ENCODE assay signal across 9 cellular contexts in the genomic region with DNA sequence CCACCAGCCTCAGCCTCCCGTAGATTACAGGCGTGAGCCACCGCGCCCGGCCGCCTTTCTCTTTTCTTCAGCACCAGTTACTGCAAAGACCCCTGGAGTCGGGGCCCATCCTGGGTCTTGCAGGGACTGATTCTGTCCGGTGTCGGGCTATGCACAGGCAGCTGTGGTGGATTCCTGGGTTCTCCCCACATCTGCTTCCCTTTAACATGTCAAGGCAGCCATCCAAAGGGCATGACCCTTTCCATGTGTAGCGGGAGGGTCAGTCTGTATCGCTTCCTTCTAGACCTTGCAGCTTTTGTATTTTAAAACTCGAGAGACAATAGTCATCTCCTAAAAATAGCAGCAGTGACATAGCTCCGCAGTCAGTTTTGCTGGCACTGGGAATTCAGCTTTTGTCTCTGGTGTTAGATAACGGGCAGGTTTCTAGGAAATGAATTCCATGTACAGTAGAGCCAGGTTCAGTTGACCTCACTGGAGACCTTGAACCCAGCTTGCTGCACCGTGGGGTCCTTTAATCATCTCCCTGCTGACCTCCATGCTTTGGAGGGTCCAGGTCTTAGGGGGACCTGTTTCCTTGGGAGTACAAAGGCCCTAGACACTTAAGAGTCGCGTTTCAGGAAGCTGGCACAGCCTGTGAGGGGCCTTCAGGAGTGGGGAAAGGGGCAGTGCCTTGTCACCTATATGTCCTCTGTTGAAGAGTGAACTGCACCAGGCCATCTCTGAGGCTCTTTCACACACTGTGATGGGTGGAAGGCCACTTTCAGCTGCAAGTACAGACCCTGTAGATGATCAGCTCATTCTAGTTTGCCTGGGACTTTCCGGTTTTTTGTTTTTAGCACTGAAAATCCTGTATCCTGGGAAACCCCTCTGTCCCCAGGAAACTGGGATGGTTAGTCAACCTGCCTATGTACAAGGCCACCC. TPM values are rescaled to one million over a fixed set of nuclear protein-coding genes. Genes with fewer than 3 reads are reported as not detected.
A peak's percentile ranks its signal among the peaks of the same experiment; 100 is the strongest.
DNase-seq lines count a peak whose midpoint lies in the region; ATAC-seq and TF ChIP-seq lines count a peak whose summit lies in the region.
"Had no signal": no experiment of that assay in that cellular context is flagged by ENCODE, and none has a peak within 500 bp of the region (broad histone marks: within the 10 kb centered on the region; RNA-seq: fewer than 3 reads in every experiment).

No MANE protein-coding gene starts in this region.

- H4K91ac ChIP-seq in neuronal stem cell (ENCODE audit: low read depth, low read length, poor library complexity): no peak overlapping the region

- POLR2A ChIA-PET in RWPE1 (lab: Yijun Ruan, JAX; ENCODE audit: low non-redundant PET): no interaction called here

- H3K9ac ChIP-seq in neuronal stem cell (ENCODE audit: low read depth, low read length, poor library complexity): no peak overlapping the region

- H2BK12ac ChIP-seq in neuronal stem cell (ENCODE audit: low read length): no peak overlapping the region

- H3K9me3 ChIP-seq in lower lobe of right lung (no peaks in the 10 kb centered on the region), HAP-1 (no peaks in the 10 kb centered on the region), neuronal stem cell (replicated peaks in 1 of 2; ENCODE audit: control insufficient read depth in 2 of 2, insufficient read depth in 1 of 2, low read depth in 1 of 2, low read length in 2 of 2) (peaks cover 2 to 3% of the 10 kb centered on the region in 2 donors)

- WGBS in neuronal stem cell (ENCODE audit: extremely low coverage in 2 of 2, insufficient read length in 2 of 2, insufficient replicate concordance in 1 of 2), 2 donors: no CpG with 5 or more reads among the region's 18 CpGs

- no peak overlapping the region for H3K4me2 ChIP-seq in neuronal stem cell (ENCODE audit: insufficient read depth, low read length, poor library complexity, severe bottlenecking)

- H3K27ac ChIP-seq in lower lobe of right lung (peak overlapping the region; percentile 11), RWPE1 (no peak overlapping the region), neuronal stem cell (replicated peaks; ENCODE audit: low read length) (no peak overlapping the region)
- H3K27ac ChIP-seq: SK-N-MC had no signal

- H2BK5ac ChIP-seq in neuronal stem cell (ENCODE audit: low read length): no peak overlapping the region

- H3K4me3 ChIP-seq in GM12864 (ENCODE audit: low read depth, low read length): peak overlapping the region; percentile 27; the same call in 1 of the 2 replicates
- H3K4me3 ChIP-seq in lower lobe of right lung: no peak overlapping the region
- no peak overlapping the region for H3K4me3 ChIP-seq in HAP-1
- no peak overlapping the region for H3K4me3 ChIP-seq in neuronal stem cell (ENCODE audit: low read length in 2 of 2)
- H3K4me3 ChIP-seq: SK-N-MC had no signal

- H2BK120ac ChIP-seq in neuronal stem cell (ENCODE audit: low read depth, low read length): no peak overlapping the region

- peaks cover 13% of the 10 kb centered on the region for H3K4me1 ChIP-seq in lower lobe of right lung
- no peaks in the 10 kb centered on the region for H3K4me1 ChIP-seq in HAP-1
- peaks cover 5 to 11% of the 10 kb centered on the region in 2 donors for H3K4me1 ChIP-seq in neuronal stem cell (ENCODE audit: control insufficient read depth in 2 of 2, insufficient read depth in 1 of 2, low read depth in 1 of 2, low read length in 2 of 2)

- no peak overlapping the region for H3K14ac ChIP-seq in neuronal stem cell (ENCODE audit: low read length)

- DNase-seq in GM12864 (ENCODE audit: low read depth): no peak
- DNase-seq in lower lobe of right lung: no peak
- DNase-seq in HAP-1 (ENCODE audit: low spot score in 2 of 2): no peak
- DNase-seq in RWPE1 (ENCODE audit: low spot score): no peak
- DNase-seq in T1000 (lab: John Stamatoyannopoulos, UW): no peak
- DNase-seq in neuronal stem cell (ENCODE audit: low spot score): no peak

- H3K36me3 ChIP-seq in lower lobe of right lung (no peaks in the 10 kb centered on the region), HAP-1 (replicated peaks) (no peaks in the 10 kb centered on the region), neuronal stem cell (replicated peaks in 1 of 2; ENCODE audit: control insufficient read depth in 2 of 2, insufficient read depth in 2 of 2, low read length in 2 of 2) (no peaks in the 10 kb centered on the region)

- H3K18ac ChIP-seq in neuronal stem cell (ENCODE audit: low read length): no peak overlapping the region

- in situ Hi-C loops in HAP-1 (cut with MboI; ENCODE audit: low sequenced_read_pairs): no loop called here

- no peak overlapping the region for H4K8ac ChIP-seq in neuronal stem cell (ENCODE audit: low read depth, low read length)

- no peaks in the 10 kb centered on the region for H3K79me1 ChIP-seq in neuronal stem cell (ENCODE audit: low read depth, low read length)

- H2AFZ ChIP-seq in neuronal stem cell (ENCODE audit: low read length): no peak overlapping the region

- ATAC-seq in GM21786 (IDR thresholded peaks at IDR 0.05; ENCODE audit: unreplicated experiment) (peak; percentile 40), lower lobe of right lung (peak; percentile 43 to 60)

- no peak overlapping the region for H2AK5ac ChIP-seq in neuronal stem cell (ENCODE audit: low read depth, low read length)

- no peak overlapping the region for H3K23ac ChIP-seq in neuronal stem cell (ENCODE audit: low read depth, low read length, poor library complexity)

- H3K4ac ChIP-seq in neuronal stem cell (ENCODE audit: low read length): no peak overlapping the region

- CTCF ChIA-PET in RWPE1 (lab: Yijun Ruan, JAX): no interaction called here

- H2BK15ac ChIP-seq in neuronal stem cell (ENCODE audit: low read length): no peak overlapping the region

- intact Hi-C loops in lower lobe of right lung (cut with DNase I): no loop called here

- H3K27me3 ChIP-seq in lower lobe of right lung (ENCODE audit: low read depth) (no peaks in the 10 kb centered on the region), HAP-1 (ENCODE audit: low read depth) (no peaks in the 10 kb centered on the region), neuronal stem cell (ENCODE audit: control insufficient read depth in 3 of 3, insufficient read depth in 3 of 3, low read depth in 1 of 3, low read length in 3 of 3) (no peaks in the 10 kb centered on the region)

- TF ChIP-seq CTCF in GM12864 (IDR thresholded peaks at IDR 0.05; ENCODE audit: low read depth, low read length, missing control alignments) (no peak), lower lobe of right lung (IDR thresholded peaks at IDR 0.05) (no peak), RWPE1 (conservative IDR thresholded peaks at IDR 0.05; ENCODE audit: low read depth) (no peak)

TF ChIP-seq in PFSK-1, 5 proteins besides CTCF, POLR2A, EP300 and RAD21:
- TF ChIP-seq POLR2AphosphoS5 (IDR thresholded peaks at IDR 0.05; ENCODE audit: low read depth, low read length) (0 out of 2 replicates have a peak, but pooled peaks have one; percentile 38), FOXP2 (optimal IDR thresholded peaks at IDR 0.05; ENCODE audit: borderline replicate concordance, extremely low read depth, extremely low read length, insufficient read depth) (peak; percentile 35)
- TF ChIP-seq, protein P1, sequence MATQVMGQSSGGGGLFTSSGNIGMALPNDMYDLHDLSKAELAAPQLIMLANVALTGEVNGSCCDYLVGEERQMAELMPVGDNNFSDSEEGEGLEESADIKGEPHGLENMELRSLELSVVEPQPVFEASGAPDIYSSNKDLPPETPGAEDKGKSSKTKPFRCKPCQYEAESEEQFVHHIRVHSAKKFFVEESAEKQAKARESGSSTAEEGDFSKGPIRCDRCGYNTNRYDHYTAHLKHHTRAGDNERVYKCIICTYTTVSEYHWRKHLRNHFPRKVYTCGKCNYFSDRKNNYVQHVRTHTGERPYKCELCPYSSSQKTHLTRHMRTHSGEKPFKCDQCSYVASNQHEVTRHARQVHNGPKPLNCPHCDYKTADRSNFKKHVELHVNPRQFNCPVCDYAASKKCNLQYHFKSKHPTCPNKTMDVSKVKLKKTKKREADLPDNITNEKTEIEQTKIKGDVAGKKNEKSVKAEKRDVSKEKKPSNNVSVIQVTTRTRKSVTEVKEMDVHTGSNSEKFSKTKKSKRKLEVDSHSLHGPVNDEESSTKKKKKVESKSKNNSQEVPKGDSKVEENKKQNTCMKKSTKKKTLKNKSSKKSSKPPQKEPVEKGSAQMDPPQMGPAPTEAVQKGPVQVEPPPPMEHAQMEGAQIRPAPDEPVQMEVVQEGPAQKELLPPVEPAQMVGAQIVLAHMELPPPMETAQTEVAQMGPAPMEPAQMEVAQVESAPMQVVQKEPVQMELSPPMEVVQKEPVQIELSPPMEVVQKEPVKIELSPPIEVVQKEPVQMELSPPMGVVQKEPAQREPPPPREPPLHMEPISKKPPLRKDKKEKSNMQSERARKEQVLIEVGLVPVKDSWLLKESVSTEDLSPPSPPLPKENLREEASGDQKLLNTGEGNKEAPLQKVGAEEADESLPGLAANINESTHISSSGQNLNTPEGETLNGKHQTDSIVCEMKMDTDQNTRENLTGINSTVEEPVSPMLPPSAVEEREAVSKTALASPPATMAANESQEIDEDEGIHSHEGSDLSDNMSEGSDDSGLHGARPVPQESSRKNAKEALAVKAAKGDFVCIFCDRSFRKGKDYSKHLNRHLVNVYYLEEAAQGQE (IDR thresholded peaks at IDR 0.05; ENCODE audit: insufficient read depth in 1 of 2, low read depth in 2 of 2, low read length in 2 of 2): no peak
TF ChIP-seq in PFSK-1: peak in this region for 2.

RNA-seq across cellular contexts. Expression of gene ANKRD33B, which starts 13.8 kb away (rescaled TPM):
- polyA plus RNA-seq in PFSK-1 (2012; ENCODE audit: insufficient read length, low read depth): 5.9 TPM
- 5.8 TPM for total RNA-seq in lower lobe of right lung
- polyA plus RNA-seq in neuronal stem cell (2013, experiment 1 of 2): 4.1 TPM
- 4.5 TPM for polyA plus RNA-seq in neuronal stem cell (2013, experiment 2 of 2)
